19 cellular contexts compared by ENCODE assay signal in the genomic region with DNA sequence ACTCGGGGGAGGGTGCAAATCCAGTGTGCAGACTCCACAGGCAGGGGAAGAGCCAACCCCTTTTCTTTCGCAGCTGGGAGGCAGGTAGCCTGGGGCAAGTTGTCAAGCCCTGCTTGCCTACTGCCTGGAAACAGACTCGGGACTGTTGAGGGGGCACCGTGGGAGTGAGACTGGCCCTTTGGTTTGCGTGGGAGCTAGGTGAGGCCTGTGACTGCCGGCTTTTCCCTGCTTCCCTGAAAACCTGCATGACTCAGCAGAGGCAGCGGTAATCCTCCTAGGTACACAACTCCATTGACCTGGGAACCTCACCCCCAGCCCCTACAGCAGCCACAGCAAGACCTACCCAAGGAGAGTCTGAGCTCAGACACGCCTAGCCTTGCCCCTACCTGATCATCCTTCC.
"Had no signal": no experiment of that assay in that cellular context is flagged by ENCODE, and none has a peak within 500 bp of the region (broad histone marks: within the 10 kb centered on the region; RNA-seq: fewer than 3 reads in every experiment).

No MANE protein-coding gene starts in this region.

- H3K9me3 ChIP-seq: esophagus muscularis mucosa, gastrocnemius medialis, mucosa of descending colon had no signal

- H3K27ac Mint-ChIP-seq: mesothelial cell of epicardium had no signal

- H3K27me3 Mint-ChIP-seq: naive B cell had no signal

- H3K36me3 ChIP-seq: esophagus muscularis mucosa, gastrocnemius medialis, heart right ventricle, left lung, lower lobe of right lung had no signal

- H3K4me3 Mint-ChIP-seq: mesothelial cell of epicardium had no signal

- DNase-seq: dermis blood vessel endothelial cell; dorsolateral prefrontal cortex; effector CD4-positive, alpha-beta T cell; effector memory CD4-positive, alpha-beta T cell; foreskin fibroblast; foreskin melanocyte; gastrocnemius medialis; glutamatergic neuron; head of caudate nucleus; hippocampal formation; lower lobe of right lung; mesenchymal stem cell; naive B cell had no signal

- H3K27me3 ChIP-seq: dorsolateral prefrontal cortex, esophagus muscularis mucosa, gastrocnemius medialis, heart right ventricle, left lung had no signal

- H3K4me3 ChIP-seq: coronary artery, dorsolateral prefrontal cortex, esophagus muscularis mucosa, gastrocnemius medialis, heart right ventricle, left lung, lower lobe of right lung, mucosa of descending colon had no signal

- H3K27ac ChIP-seq: coronary artery, dorsolateral prefrontal cortex, esophagus muscularis mucosa, gastrocnemius medialis, heart right ventricle, left lung, lower lobe of right lung had no signal

- H3K4me1 ChIP-seq: gastrocnemius medialis, heart right ventricle, left lung, lower lobe of right lung had no signal

- H3K4me1 Mint-ChIP-seq: mesothelial cell of epicardium, naive B cell had no signal
